11 cellular contexts compared by ENCODE assay signal in the genomic region with DNA sequence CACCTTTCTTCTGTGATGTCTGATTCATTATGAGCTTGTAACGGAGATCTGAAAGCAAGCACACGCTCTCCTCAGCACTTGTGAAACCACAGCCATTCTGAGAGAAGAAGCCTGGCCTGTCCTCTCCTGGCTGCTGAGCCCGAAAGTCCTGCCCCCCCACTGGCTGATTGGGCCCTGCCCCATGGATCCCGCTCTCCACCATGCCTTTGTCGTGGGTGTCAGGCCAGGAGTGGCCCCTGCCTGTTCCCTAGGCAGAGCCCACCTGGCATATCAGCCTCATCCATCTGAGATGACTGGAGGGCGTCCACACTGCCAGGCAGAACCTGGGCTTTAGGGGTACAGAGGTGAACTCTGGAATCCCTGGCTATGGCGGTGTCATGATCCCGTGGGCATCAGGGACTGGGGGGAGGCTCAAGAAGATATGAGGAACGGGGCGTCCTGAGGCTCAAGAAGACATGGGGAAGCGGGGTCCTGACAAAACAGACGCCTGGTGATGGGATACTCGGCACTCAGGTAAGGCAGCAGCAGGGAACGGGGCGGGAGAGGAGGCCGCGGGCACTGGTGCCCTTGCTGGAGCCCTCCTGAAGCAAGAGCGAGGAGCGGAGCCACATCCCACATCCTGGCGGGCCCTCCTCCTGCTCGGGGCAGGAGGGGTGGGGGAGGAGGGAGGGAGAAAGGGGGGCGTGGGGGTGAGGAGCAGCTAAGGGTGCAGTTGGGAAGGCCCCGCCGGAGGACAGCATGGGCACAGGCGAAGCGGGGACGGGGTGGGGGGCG. TPM values are rescaled to one million over a fixed set of nuclear protein-coding genes. Genes with fewer than 3 reads are reported as not detected.
DNase-seq lines count a peak whose midpoint lies in the region; ATAC-seq and TF ChIP-seq lines count a peak whose summit lies in the region.
"Not testable (repeated sequence)": the region's sequence is repeated elsewhere in the genome, so short reads cannot be mapped to it uniquely, and the experiment has no call there.
"Had no signal": no experiment of that assay in that cellular context is flagged by ENCODE, and none has a peak within 500 bp of the region (broad histone marks: within the 10 kb centered on the region; RNA-seq: fewer than 3 reads in every experiment).

No MANE protein-coding gene starts in this region.

- not testable (repeated sequence) for H3F3A ChIP-seq in DOHH2 (ENCODE audit: control insufficient read depth, insufficient read depth)

- not testable (repeated sequence) for H3K9me3 ChIP-seq in DOHH2 (ENCODE audit: control insufficient read depth, insufficient read depth, low read length); tibial nerve

- H3K4me3 ChIP-seq in DOHH2 (ENCODE audit: low read length): not testable (repeated sequence)
- H3K4me3 ChIP-seq in tibial nerve: peak overlapping the region in 3 of 4 donors; percentile 4 to 52 (median 28)

- TF ChIP-seq POLR2A in tibial nerve (IDR thresholded peaks at IDR 0.05): not testable (repeated sequence)

- TF ChIP-seq CTCF in DOHH2 (IDR thresholded peaks at IDR 0.05; ENCODE audit: low read depth, low read length, poor library complexity, severe bottlenecking); osteocyte (IDR thresholded peaks at IDR 0.05); tibial nerve (IDR thresholded peaks at IDR 0.05): not testable (repeated sequence)

- CTCF ChIA-PET in T-cell (lab: Charles Lee): not testable (repeated sequence)
- CTCF ChIA-PET in activated naive CD4-positive, alpha-beta T cell treated with anti-CD3 and anti-CD28 coated beads for 36 hours (lab: Charles Lee): interaction anchor here (0.6 kb wide), 1 partner anchor 26 kb away, joined by 4 read pairs; no protein-coding TSS in a partner anchor

- not testable (repeated sequence) for H3K9me3 Mint-ChIP-seq in T-cell; activated naive CD4-positive, alpha-beta T cell treated with anti-CD3 and anti-CD28 coated beads for 36 hours; osteocyte (ENCODE audit: unreplicated experiment)

- POLR2A ChIA-PET in T-cell (lab: Charles Lee): not testable (repeated sequence)

- H3K79me2 ChIP-seq in DOHH2 (ENCODE audit: control insufficient read depth, low read length): not testable (repeated sequence)

- H4K20me1 ChIP-seq in DOHH2 (ENCODE audit: control insufficient read depth, insufficient read depth, low read depth, low read length): not testable (repeated sequence)

- intact Hi-C loops in activated naive CD4-positive, alpha-beta T cell treated with anti-CD3 and anti-CD28 coated beads for 36 hours (cut with micrococcal nuclease): not testable (repeated sequence)

- peak overlapping the region; percentile 59; the same call in 1 of the 2 replicates for H3K4me2 ChIP-seq in DOHH2 (ENCODE audit: low read length)

- peak; percentile 35 for ATAC-seq in HG02610 (IDR thresholded peaks at IDR 0.05; ENCODE audit: unreplicated experiment)
- ATAC-seq in T-cell (replicated peaks in 1 of 4): not testable (repeated sequence)

- not testable (repeated sequence) for TF ChIP-seq EP300 in tibial nerve (IDR thresholded peaks at IDR 0.05)

- H3K27ac Mint-ChIP-seq in T-cell; activated naive CD4-positive, alpha-beta T cell treated with anti-CD3 and anti-CD28 coated beads for 36 hours; osteocyte (ENCODE audit: unreplicated experiment): not testable (repeated sequence)

- WGBS in tibial nerve, 2 donors: 49 to 58% methylated on average over 16 to 18 of the region's 28 CpGs

- H3K27me3 ChIP-seq in DOHH2 (ENCODE audit: control insufficient read depth, low read length); tibial nerve: not testable (repeated sequence)

- peaks cover 5 to 13% of the 10 kb centered on the region in 2 donors for H3K27me3 Mint-ChIP-seq in T-cell
- H3K27me3 Mint-ChIP-seq in activated naive CD4-positive, alpha-beta T cell treated with anti-CD3 and anti-CD28 coated beads for 36 hours (ENCODE audit: low read depth): peaks cover 12% of the 10 kb centered on the region
- H3K27me3 Mint-ChIP-seq in osteocyte (ENCODE audit: unreplicated experiment): not testable (repeated sequence)

- H3K4me3 Mint-ChIP-seq in T-cell (peak overlapping the region; percentile 61 to 79 (median 73)), osteocyte (ENCODE audit: unreplicated experiment) (peak overlapping the region; percentile 69)
- H3K4me3 Mint-ChIP-seq in activated naive CD4-positive, alpha-beta T cell treated with anti-CD3 and anti-CD28 coated beads for 36 hours: peak overlapping the region; percentile 75

- H3K9me2 ChIP-seq in DOHH2 (replicated peaks; ENCODE audit: control insufficient read depth, low read length): not testable (repeated sequence)

- not testable (repeated sequence) for H3K36me3 ChIP-seq in DOHH2 (ENCODE audit: control insufficient read depth, low read length); tibial nerve

- H3K27ac ChIP-seq in DOHH2 (ENCODE audit: low read depth, low read length); tibial nerve: not testable (repeated sequence)

- not testable (repeated sequence) for H3K4me1 ChIP-seq in DOHH2 (ENCODE audit: control insufficient read depth, low read length)
- H3K4me1 ChIP-seq in tibial nerve: peaks cover 0 to 10% (median 0%) of the 10 kb centered on the region in 4 donors

- peaks cover 0 to 11% (median 10%) of the 10 kb centered on the region in 3 donors for H3K4me1 Mint-ChIP-seq in T-cell
- H3K4me1 Mint-ChIP-seq in activated naive CD4-positive, alpha-beta T cell treated with anti-CD3 and anti-CD28 coated beads for 36 hours (ENCODE audit: low read depth); osteocyte (ENCODE audit: unreplicated experiment): not testable (repeated sequence)

- peak in 1 of 34 experiments; percentile 13 for DNase-seq in T-cell
- DNase-seq in activated naive CD4-positive, alpha-beta T cell treated with anti-CD3 and anti-CD28 coated beads for 36 hours: peak; percentile 14
- peak; percentile 1 for DNase-seq in fibroblast of peridontal ligament (ENCODE audit: extremely low read depth)
- DNase-seq in left kidney (ENCODE audit: low read depth, low spot score): peak; percentile 60
- DNase-seq in osteocyte (ENCODE audit: extremely low spot score, unreplicated experiment): peak; percentile 68
- not testable (repeated sequence) for DNase-seq in tibial nerve (ENCODE audit: low spot score in 2 of 2)

- not testable (repeated sequence) for H3K36me3 Mint-ChIP-seq in T-cell; activated naive CD4-positive, alpha-beta T cell treated with anti-CD3 and anti-CD28 coated beads for 36 hours (ENCODE audit: low read depth); osteocyte (ENCODE audit: unreplicated experiment)

RNA-seq across cellular contexts. Expression of a gene that starts 1.5 kb away (rescaled TPM):
- total RNA-seq in T-cell (1 to 10 TPM in 1 of 5 donors, under 1 TPM in 3, not detected in 1; 0.42 to 2.0 (median 0.78) TPM), osteocyte (1.7 and 2.2 TPM in 2 replicates), tibial nerve (10 to 100 TPM in 3 of 4 donors, 1 to 10 TPM in 1; 7.2 to 32.6 (median 23.3) TPM)
- total RNA-seq in activated naive CD4-positive, alpha-beta T cell treated with anti-CD3 and anti-CD28 coated beads for 36 hours: 1 to 10 TPM; 3.7 to 4.1 TPM

RNA-seq across cellular contexts. Expression of a gene that starts 14.4 kb away (rescaled TPM):
- total RNA-seq in T-cell: not detected
- total RNA-seq in activated naive CD4-positive, alpha-beta T cell treated with anti-CD3 and anti-CD28 coated beads for 36 hours: not detected
- 0.30 TPM in 1 of 2 replicates, not detected in the other for total RNA-seq in osteocyte
- total RNA-seq in tibial nerve: not detected
- total RNA-seq: activated CD8-positive, alpha-beta memory T cell treated with anti-CD3 and anti-CD28 coated beads for 36 hours; left lung had no signal

RNA-seq across cellular contexts. Expression of a gene that starts 37.9 kb away (rescaled TPM):
- total RNA-seq in T-cell (10 to 100 TPM; 56.3 to 75.7 (median 62.9) TPM), osteocyte (64.8 and 67.0 TPM in 2 replicates), tibial nerve (10 to 100 TPM; 35.2 to 72.6 (median 50.5) TPM)
- 10 to 100 TPM; 70.8 to 71.5 TPM for total RNA-seq in activated naive CD4-positive, alpha-beta T cell treated with anti-CD3 and anti-CD28 coated beads for 36 hours

RNA-seq across cellular contexts. Expression of a gene that starts 38.6 kb away (rescaled TPM):
- total RNA-seq in T-cell (100 to 1,000 TPM; 195 to 294 (median 281) TPM), osteocyte (253 and 281 TPM in 2 replicates), tibial nerve (100 to 1,000 TPM; 108 to 190 (median 153) TPM)
- 100 to 1,000 TPM; 408 to 431 TPM for total RNA-seq in activated naive CD4-positive, alpha-beta T cell treated with anti-CD3 and anti-CD28 coated beads for 36 hours

RNA-seq across cellular contexts. Expression of a gene that starts 54.8 kb away (rescaled TPM):
- total RNA-seq in T-cell (not detected), osteocyte (not detected in 2 replicates), tibial nerve (not detected)
- not detected for total RNA-seq in activated naive CD4-positive, alpha-beta T cell treated with anti-CD3 and anti-CD28 coated beads for 36 hours
- total RNA-seq: activated CD8-positive, alpha-beta memory T cell treated with anti-CD3 and anti-CD28 coated beads for 36 hours; glomerular endothelial cell; left lung had no signal
